ENCODE assay signal across 16 cellular contexts in the genomic region with DNA sequence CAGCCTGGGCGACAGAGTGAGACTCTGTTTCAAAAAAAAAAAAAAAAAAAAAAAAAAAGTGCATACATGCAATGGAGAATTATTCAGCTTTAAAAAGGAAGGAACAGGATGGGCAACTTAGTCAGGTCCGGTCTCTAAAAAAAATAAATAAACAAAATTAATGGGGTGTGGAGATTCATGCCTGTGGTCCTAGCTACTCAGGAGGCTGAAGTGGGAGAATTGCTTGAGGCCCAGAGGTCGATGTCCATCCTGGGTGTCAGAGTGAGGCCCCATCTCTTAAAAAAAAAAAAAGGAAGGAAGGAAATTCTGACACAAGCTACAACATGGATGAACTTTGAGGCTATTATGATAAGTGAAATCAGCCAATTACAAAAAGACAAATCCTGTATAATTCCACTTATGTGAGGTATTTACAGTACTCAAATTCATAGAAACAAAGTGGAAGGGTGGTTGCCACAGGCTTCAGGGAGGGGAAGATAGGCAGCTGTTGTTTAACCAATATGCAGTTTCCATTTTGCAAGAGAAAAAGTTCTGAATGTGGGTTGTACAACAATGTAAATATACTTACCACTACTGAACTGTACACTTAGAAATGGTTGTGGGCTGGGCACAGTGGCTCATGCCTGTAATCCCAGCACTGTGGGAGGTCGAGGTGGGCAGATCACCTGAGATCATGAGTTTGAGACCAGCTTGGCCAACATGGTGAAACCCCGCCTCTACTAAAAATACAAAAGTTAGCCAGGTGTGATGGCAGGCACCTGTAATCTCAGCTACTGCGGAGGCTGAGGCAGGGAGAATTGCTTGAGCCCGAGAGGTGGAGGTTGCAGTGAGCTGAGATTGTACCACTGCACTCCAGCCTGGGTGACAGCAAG. TPM values are rescaled to one million over a fixed set of nuclear protein-coding genes. Genes with fewer than 3 reads are reported as not detected.
DNase-seq lines count a peak whose midpoint lies in the region; ATAC-seq, FAIRE-seq and TF ChIP-seq lines count a peak whose summit lies in the region.
"Had no signal": no experiment of that assay in that cellular context is flagged by ENCODE, and none has a peak within 500 bp of the region (broad histone marks: within the 10 kb centered on the region; RNA-seq: fewer than 3 reads in every experiment).

No MANE protein-coding gene starts in this region.

- no peak overlapping the region for H3K4me3 Mint-ChIP-seq in dendritic cell treated with granulocyte-macrophage colony-stimulating factor and Interleukin-4, amounts not matched to agents 40 ng/mL and 50 ng/mL, for 4 days

- H3K27me3 ChIP-seq in DOHH2 (ENCODE audit: control insufficient read depth, low read length) (no peaks in the 10 kb centered on the region), smooth muscle cell (ENCODE audit: low read depth) (peaks cover 7% of the 10 kb centered on the region)
- H3K27me3 ChIP-seq: ascending aorta had no signal

- H3K27ac Mint-ChIP-seq in dendritic cell treated with granulocyte-macrophage colony-stimulating factor and Interleukin-4, amounts not matched to agents 40 ng/mL and 50 ng/mL, for 4 days, result peak overlapping the region; percentile 74

- H3K9me3 ChIP-seq in DOHH2 (ENCODE audit: control insufficient read depth, insufficient read depth, low read length), result peaks cover 13% of the 10 kb centered on the region; the same call in 1 of the 2 replicates
- H3K9me3 ChIP-seq in smooth muscle cell (replicated peaks; ENCODE audit: low read depth), result no peaks in the 10 kb centered on the region
- H3K9me3 ChIP-seq: ascending aorta had no signal

- intact Hi-C loops in dendritic cell treated with granulocyte-macrophage colony-stimulating factor and Interleukin-4, amounts not matched to agents 40 ng/mL and 50 ng/mL, for 4 days (cut with micrococcal nuclease), result no loop called here

- DNase-seq in smooth muscle cell (lab: John Stamatoyannopoulos, UW; ENCODE audit: unreplicated experiment) (no peak), urothelium cell line (ENCODE audit: low spot score) (no peak)
- no peak for DNase-seq in stimulated activated CD4-positive, alpha-beta T cell treated with anti-CD3 and anti-CD28 coated beads, Interleukin-2, amount 100 ng/mL, for 24 hours
- DNase-seq: NCI-H187 treated with DMSO at 0.1 percent for 48 hours; nucleus accumbens; stimulated activated CD4-positive, alpha-beta T cell treated with anti-CD3 and anti-CD28 coated beads, Interleukin-4, amount 100 ng/mL, for 4 hours had no signal

- H2AFZ ChIP-seq in smooth muscle cell (ENCODE audit: low read depth), result no peak overlapping the region

- H3K27ac ChIP-seq in DOHH2 (ENCODE audit: low read depth, low read length) (peak overlapping the region; percentile 96), smooth muscle cell (ENCODE audit: low read depth) (no peak overlapping the region)
- H3K27ac ChIP-seq: ascending aorta had no signal

- H3K9me2 ChIP-seq in DOHH2 (replicated peaks; ENCODE audit: control insufficient read depth, low read length), result no peaks in the 10 kb centered on the region

- H3K4me2 ChIP-seq in DOHH2 (ENCODE audit: low read length) (peak overlapping the region; percentile 70), smooth muscle cell (no peak overlapping the region)

- H3K4me3 ChIP-seq in DOHH2 (ENCODE audit: low read length) (peak overlapping the region; percentile 56), smooth muscle cell (no peak overlapping the region)
- H3K4me3 ChIP-seq: ascending aorta had no signal

- peaks cover 6% of the 10 kb centered on the region for H3K36me3 Mint-ChIP-seq in dendritic cell treated with granulocyte-macrophage colony-stimulating factor and Interleukin-4, amounts not matched to agents 40 ng/mL and 50 ng/mL, for 4 days (ENCODE audit: low read depth)

- TF ChIP-seq CTCF in DOHH2 (IDR thresholded peaks at IDR 0.05; ENCODE audit: low read depth, low read length, poor library complexity, severe bottlenecking), result no peak
- TF ChIP-seq CTCF in smooth muscle cell (IDR thresholded peaks at IDR 0.05; ENCODE audit: borderline replicate concordance, insufficient read depth, poor library complexity, severe bottlenecking), result no peak

- ATAC-seq in GM19438 (IDR thresholded peaks at IDR 0.05; ENCODE audit: low read depth, unreplicated experiment), result peak; percentile 34
- ATAC-seq in HG03135 (IDR thresholded peaks at IDR 0.05; ENCODE audit: unreplicated experiment), result peak; percentile 30
- no peak for ATAC-seq in SK-N-SH treated with all-trans-retinoic acid at 6 μM for 48 hours

- 94% methylated on average over 7 of the region's 7 CpGs for WGBS in smooth muscle cell (ENCODE audit: low lambda C conversion rate)

- no peaks in the 10 kb centered on the region for H3K27me3 Mint-ChIP-seq in dendritic cell treated with granulocyte-macrophage colony-stimulating factor and Interleukin-4, amounts not matched to agents 40 ng/mL and 50 ng/mL, for 4 days

- peaks cover 33% of the 10 kb centered on the region for H3K4me1 Mint-ChIP-seq in dendritic cell treated with granulocyte-macrophage colony-stimulating factor and Interleukin-4, amounts not matched to agents 40 ng/mL and 50 ng/mL, for 4 days (ENCODE audit: low read depth)

- H3K79me2 ChIP-seq in DOHH2 (ENCODE audit: control insufficient read depth, low read length), result no peaks in the 10 kb centered on the region
- no peaks in the 10 kb centered on the region for H3K79me2 ChIP-seq in smooth muscle cell (ENCODE audit: low read depth)

- H4K20me1 ChIP-seq in DOHH2 (ENCODE audit: control insufficient read depth, insufficient read depth, low read depth, low read length) (no peaks in the 10 kb centered on the region), smooth muscle cell (ENCODE audit: low read depth) (no peaks in the 10 kb centered on the region)

- H3K9ac ChIP-seq in smooth muscle cell (ENCODE audit: low read depth), result no peak overlapping the region

- H3F3A ChIP-seq in DOHH2 (ENCODE audit: control insufficient read depth, insufficient read depth) (peaks cover 48% of the 10 kb centered on the region), smooth muscle cell (ENCODE audit: low read depth) (no peaks in the 10 kb centered on the region)

- H3K4me1 ChIP-seq in DOHH2 (ENCODE audit: control insufficient read depth, low read length) (peaks cover 65% of the 10 kb centered on the region), smooth muscle cell (ENCODE audit: low read depth) (no peaks in the 10 kb centered on the region)
- H3K4me1 ChIP-seq: ascending aorta had no signal

- peaks cover 10% of the 10 kb centered on the region for H3K9me3 Mint-ChIP-seq in dendritic cell treated with granulocyte-macrophage colony-stimulating factor and Interleukin-4, amounts not matched to agents 40 ng/mL and 50 ng/mL, for 4 days

- FAIRE-seq in urothelium cell line (lab: Jason Lieb, UNC), result no peak
- FAIRE-seq: HTR-8/SVneo, TTC549 had no signal

- H3K36me3 ChIP-seq in DOHH2 (ENCODE audit: control insufficient read depth, low read length) (peaks cover 5% of the 10 kb centered on the region; the same call in 1 of the 2 replicates), smooth muscle cell (ENCODE audit: low read depth) (no peaks in the 10 kb centered on the region)
- H3K36me3 ChIP-seq: ascending aorta had no signal

TF ChIP-seq in SK-N-SH treated with all-trans-retinoic acid at 6 μM for 48 hours, 23 proteins besides CTCF, POLR2A, EP300 and RAD21 (continues in another document):
- TF ChIP-seq PPARA (CRISPR knock-in tag; IDR thresholded peaks at IDR 0.05; ENCODE audit: borderline replicate concordance) (no peak), TOX (CRISPR knock-in tag; IDR thresholded peaks at IDR 0.05; ENCODE audit: borderline replicate concordance) (no peak), ZFP30 (CRISPR knock-in tag; IDR thresholded peaks at IDR 0.05) (no peak), ZC3H10 (CRISPR knock-in tag; IDR thresholded peaks at IDR 0.05) (no peak), OSR1 (CRISPR knock-in tag; IDR thresholded peaks at IDR 0.05) (no peak), TCF4 (CRISPR knock-in tag; IDR thresholded peaks at IDR 0.05; ENCODE audit: borderline replicate concordance) (no peak), ZNF70 (CRISPR knock-in tag; IDR thresholded peaks at IDR 0.05) (no peak), GLIS3 (CRISPR knock-in tag; IDR thresholded peaks at IDR 0.05) (no peak), ARNTL (CRISPR knock-in tag; IDR thresholded peaks at IDR 0.05; ENCODE audit: borderline replicate concordance, low read depth) (no peak), CSDC2 (CRISPR knock-in tag; IDR thresholded peaks at IDR 0.05) (no peak)
- TF ChIP-seq, protein P1, sequence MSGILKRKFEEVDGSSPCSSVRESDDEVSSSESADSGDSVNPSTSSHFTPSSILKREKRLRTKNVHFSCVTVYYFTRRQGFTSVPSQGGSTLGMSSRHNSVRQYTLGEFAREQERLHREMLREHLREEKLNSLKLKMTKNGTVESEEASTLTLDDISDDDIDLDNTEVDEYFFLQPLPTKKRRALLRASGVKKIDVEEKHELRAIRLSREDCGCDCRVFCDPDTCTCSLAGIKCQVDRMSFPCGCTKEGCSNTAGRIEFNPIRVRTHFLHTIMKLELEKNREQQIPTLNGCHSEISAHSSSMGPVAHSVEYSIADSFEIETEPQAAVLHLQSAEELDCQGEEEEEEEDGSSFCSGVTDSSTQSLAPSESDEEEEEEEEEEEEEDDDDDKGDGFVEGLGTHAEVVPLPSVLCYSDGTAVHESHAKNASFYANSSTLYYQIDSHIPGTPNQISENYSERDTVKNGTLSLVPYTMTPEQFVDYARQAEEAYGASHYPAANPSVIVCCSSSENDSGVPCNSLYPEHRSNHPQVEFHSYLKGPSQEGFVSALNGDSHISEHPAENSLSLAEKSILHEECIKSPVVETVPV (CRISPR knock-in tag; IDR thresholded peaks at IDR 0.05), result no peak
- TF ChIP-seq, protein P2, sequence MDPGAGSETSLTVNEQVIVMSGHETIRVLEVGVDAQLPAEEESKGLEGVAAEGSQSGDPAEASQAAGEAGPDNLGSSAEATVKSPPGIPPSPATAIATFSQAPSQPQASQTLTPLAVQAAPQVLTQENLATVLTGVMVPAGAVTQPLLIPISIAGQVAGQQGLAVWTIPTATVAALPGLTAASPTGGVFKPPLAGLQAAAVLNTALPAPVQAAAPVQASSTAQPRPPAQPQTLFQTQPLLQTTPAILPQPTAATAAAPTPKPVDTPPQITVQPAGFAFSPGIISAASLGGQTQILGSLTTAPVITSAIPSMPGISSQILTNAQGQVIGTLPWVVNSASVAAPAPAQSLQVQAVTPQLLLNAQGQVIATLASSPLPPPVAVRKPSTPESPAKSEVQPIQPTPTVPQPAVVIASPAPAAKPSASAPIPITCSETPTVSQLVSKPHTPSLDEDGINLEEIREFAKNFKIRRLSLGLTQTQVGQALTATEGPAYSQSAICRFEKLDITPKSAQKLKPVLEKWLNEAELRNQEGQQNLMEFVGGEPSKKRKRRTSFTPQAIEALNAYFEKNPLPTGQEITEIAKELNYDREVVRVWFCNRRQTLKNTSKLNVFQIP (CRISPR knock-in tag; IDR thresholded peaks at IDR 0.05; ENCODE audit: borderline replicate concordance, low read depth), result no peak

RNA-seq across cellular contexts. Expression of a gene that starts 12.3 kb away (rescaled TPM):
- total RNA-seq in smooth muscle cell, result not detected in 2 replicates
- not detected in 2 replicates for polyA plus RNA-seq in smooth muscle cell
- total RNA-seq: ascending aorta, epithelial cell of proximal tubule, temporal lobe had no signal

RNA-seq across cellular contexts. Expression of a gene that starts 15.1 kb away (rescaled TPM):
- 141 and 148 TPM in 2 replicates for total RNA-seq in smooth muscle cell
- 94.6 and 108 TPM in 2 replicates for polyA plus RNA-seq in smooth muscle cell

RNA-seq across cellular contexts. Expression of a gene that starts 36.3 kb away (rescaled TPM):
- total RNA-seq in smooth muscle cell, result 0.54 and 1.9 TPM in 2 replicates
- polyA plus RNA-seq in smooth muscle cell, result 0.35 and 0.85 TPM in 2 replicates
- total RNA-seq: ascending aorta, temporal lobe had no signal

RNA-seq across cellular contexts. Expression of a gene that starts 41.2 kb away (rescaled TPM):
- total RNA-seq in smooth muscle cell, result 20.3 and 55.6 TPM in 2 replicates
- 12.9 and 14.7 TPM in 2 replicates for polyA plus RNA-seq in smooth muscle cell

RNA-seq across cellular contexts. Expression of a gene that starts 59.2 kb away (rescaled TPM):
- total RNA-seq in smooth muscle cell, result 147 and 171 TPM in 2 replicates
- polyA plus RNA-seq in smooth muscle cell, result 334 and 342 TPM in 2 replicates
